In genomic region chr9:16645970-16646369, GRCh38 we compare ENCODE assay signal across 19 cellular contexts.
DNase-seq lines count a peak whose midpoint lies in the region; ATAC-seq, FAIRE-seq and TF ChIP-seq lines count a peak whose summit lies in the region.
"Had no signal": no experiment of that assay in that cellular context is flagged by ENCODE, and none has a peak within 500 bp of the region (broad histone marks: within the 10 kb centered on the region; RNA-seq: fewer than 3 reads in every experiment).

No MANE protein-coding gene starts in this region.

- H3K36me3 Mint-ChIP-seq in WTC11 (no peaks in the 10 kb centered on the region), osteocyte (ENCODE audit: unreplicated experiment) (peaks cover 13% of the 10 kb centered on the region)

- FAIRE-seq in frontal cortex (lab: Jason Lieb, UNC) (no peak), HTR-8/SVneo (lab: Jason Lieb, UNC) (no peak)
- FAIRE-seq: A549 had no signal

- ATAC-seq in WTC11 (no peak), mucosa of descending colon (no peak)
- ATAC-seq: A549, GM23338 had no signal

- H3K27ac Mint-ChIP-seq in WTC11, result peak overlapping the region; percentile 60; the same call in 1 of the 2 replicates
- H3K27ac Mint-ChIP-seq in osteocyte (ENCODE audit: unreplicated experiment), result peak overlapping the region; percentile 54
- H3K27ac Mint-ChIP-seq: GM23338 had no signal

- intact Hi-C loops in mucosa of descending colon (cut with DNase I, micrococcal nuclease), result no loop called here

- no peak overlapping the region for H4K8ac ChIP-seq in mesendoderm (ENCODE audit: low read depth, low read length)

- H3K9me3 Mint-ChIP-seq in WTC11, result no peaks in the 10 kb centered on the region; the same call in 1 of the 2 replicates
- H3K9me3 Mint-ChIP-seq in osteocyte (ENCODE audit: unreplicated experiment), result peaks cover 9% of the 10 kb centered on the region
- H3K9me3 Mint-ChIP-seq: GM23338 had no signal

- no peaks in the 10 kb centered on the region for H3K27me3 Mint-ChIP-seq in WTC11 (ENCODE audit: low read depth)
- no peaks in the 10 kb centered on the region for H3K27me3 Mint-ChIP-seq in osteocyte (ENCODE audit: unreplicated experiment)

- no peak overlapping the region for H3K4me2 ChIP-seq in mesendoderm (ENCODE audit: low read length)
- H3K4me2 ChIP-seq: A549, GM23338 had no signal

- no CpG with 5 or more reads among the region's 4 CpGs for WGBS in mesendoderm (ENCODE audit: extremely low coverage, insufficient coverage, low lambda C conversion rate)

- H3K18ac ChIP-seq in mesendoderm (ENCODE audit: low read length), result no peak overlapping the region

- no peak overlapping the region for H3K23ac ChIP-seq in mesendoderm (ENCODE audit: low read length)

- H3K9ac ChIP-seq in mesendoderm (ENCODE audit: low read length), result no peak overlapping the region

- no peak overlapping the region for H2BK120ac ChIP-seq in mesendoderm (ENCODE audit: low read depth, low read length)

- H3K4me3 ChIP-seq in fibroblast of villous mesenchyme (ENCODE audit: low read depth, low read length) (no peak overlapping the region), mesendoderm (ENCODE audit: low read length) (no peak overlapping the region), mucosa of descending colon (no peak overlapping the region)
- H3K4me3 ChIP-seq: A549, GM23338 had no signal

- POLR2A ChIA-PET in WTC11 (lab: Charles Lee), result no interaction called here

- peaks cover 37% of the 10 kb centered on the region for H3K4me1 Mint-ChIP-seq in WTC11
- peaks cover 49% of the 10 kb centered on the region for H3K4me1 Mint-ChIP-seq in osteocyte (ENCODE audit: unreplicated experiment)

- H3K4ac ChIP-seq in mesendoderm (ENCODE audit: low read depth, low read length), result no peak overlapping the region

- DNase-seq in EH (ENCODE audit: low read depth) (peak; percentile 65), WTC11 (ENCODE audit: low spot score) (no peak), fibroblast of villous mesenchyme (ENCODE audit: low read depth) (peak; percentile 33), osteocyte (ENCODE audit: extremely low spot score, unreplicated experiment) (no peak), frontal cortex (ENCODE audit: low spot score in 2 of 2) (no peak), mesendoderm (no peak), HTR-8/SVneo (ENCODE audit: insufficient read length, low spot score) (no peak), mucosa of descending colon (no peak)
- DNase-seq: AML-193, Caco-2, DMS53, KBM-7, NCI-H1417 treated with DMSO at 0.1 percent for 48 hours, NCI-H2029, NCI-H2171 treated with DMSO at 0.1 percent for 48 hours, NCI-H510A, SIG-M5 had no signal

- TF ChIP-seq CTCF in WTC11 (IDR thresholded peaks at IDR 0.05) (no peak), fibroblast of villous mesenchyme (IDR thresholded peaks at IDR 0.05; ENCODE audit: insufficient read depth, low read depth, low read length) (no peak), osteocyte (IDR thresholded peaks at IDR 0.05) (no peak), mucosa of descending colon (IDR thresholded peaks at IDR 0.05) (no peak)

- CTCF ChIA-PET in WTC11 (lab: Charles Lee), result no interaction called here

- no peak overlapping the region for H2AK5ac ChIP-seq in mesendoderm (ENCODE audit: low read length)

- no peaks in the 10 kb centered on the region for H3K79me2 ChIP-seq in mesendoderm (ENCODE audit: control insufficient read depth, insufficient read depth, low read length)

- no peaks in the 10 kb centered on the region for H3K9me3 ChIP-seq in mucosa of descending colon
- H3K9me3 ChIP-seq: A549, Caco-2 had no signal

- H3K4me3 Mint-ChIP-seq in WTC11 (no peak overlapping the region), osteocyte (ENCODE audit: unreplicated experiment) (no peak overlapping the region)
- H3K4me3 Mint-ChIP-seq: GM23338 had no signal

- no peak overlapping the region for H2BK5ac ChIP-seq in mesendoderm (ENCODE audit: low read length)

- H3K4me1 ChIP-seq in mesendoderm (ENCODE audit: control insufficient read depth, low read depth, low read length) (no peaks in the 10 kb centered on the region), mucosa of descending colon (ENCODE audit: low read depth) (no peaks in the 10 kb centered on the region)
- H3K4me1 ChIP-seq: A549, Caco-2 had no signal

- H3K36me3 ChIP-seq in mesendoderm (ENCODE audit: control insufficient read depth, insufficient read depth, low read length) (no peaks in the 10 kb centered on the region), mucosa of descending colon (ENCODE audit: low read depth) (no peaks in the 10 kb centered on the region)

- H2BK15ac ChIP-seq in mesendoderm (replicated peaks; ENCODE audit: low read depth), result no peak overlapping the region

- H3K27me3 ChIP-seq in mesendoderm (ENCODE audit: insufficient read depth, low read length, poor library complexity), result no peaks in the 10 kb centered on the region

- no peak overlapping the region for H4K5ac ChIP-seq in mesendoderm (ENCODE audit: low read length)

- H3K79me1 ChIP-seq in mesendoderm (ENCODE audit: low read length), result no peaks in the 10 kb centered on the region

- no peak overlapping the region for H3K56ac ChIP-seq in mesendoderm (ENCODE audit: low read length)

- no peak overlapping the region for H3K27ac ChIP-seq in mesendoderm (ENCODE audit: low read depth, low read length)
- H3K27ac ChIP-seq: A549 had no signal

TF ChIP-seq in WTC11, 78 proteins besides CTCF, POLR2A, EP300 and RAD21 (continues in another document):
- no peak for TF ChIP-seq ATF2 (CRISPR knock-in tag; IDR thresholded peaks at IDR 0.05; ENCODE audit: borderline replicate concordance, low read depth)
- TF ChIP-seq TEAD4 (CRISPR knock-in tag; IDR thresholded peaks at IDR 0.05), result no peak
- no peak for TF ChIP-seq ZNF671 (CRISPR knock-in tag; IDR thresholded peaks at IDR 0.05)
- no peak for TF ChIP-seq TCF7 (CRISPR knock-in tag; IDR thresholded peaks at IDR 0.05; ENCODE audit: low read depth)
- no peak for TF ChIP-seq ERG (CRISPR knock-in tag; IDR thresholded peaks at IDR 0.05)
- TF ChIP-seq ZNF532 (CRISPR knock-in tag; IDR thresholded peaks at IDR 0.05; ENCODE audit: borderline replicate concordance), result no peak
- TF ChIP-seq GABPB1 (CRISPR knock-in tag; IDR thresholded peaks at IDR 0.05), result no peak
- TF ChIP-seq CBFB (CRISPR knock-in tag; IDR thresholded peaks at IDR 0.05; ENCODE audit: low read depth), result no peak
- TF ChIP-seq GRHL2 (CRISPR knock-in tag; IDR thresholded peaks at IDR 0.05; ENCODE audit: insufficient replicate concordance, severe bottlenecking), result no peak
- no peak for TF ChIP-seq NR2C2 (CRISPR knock-in tag; IDR thresholded peaks at IDR 0.05)

Comparison
In these comparisons a context has a peak if more than half of its experiments do, and no peak if none do; other contexts are left out.
1. DNase-seq: peak in EH (single experiment) and fibroblast of villous mesenchyme (single experiment); none in WTC11 (single experiment), osteocyte (single experiment), frontal cortex (0 of 2), mesendoderm (single experiment), HTR-8/SVneo (single experiment) and mucosa of descending colon (0 of 3).